ENCODE assay signal across 8 cellular contexts in genomic region chr2:229921101-229921891, GRCh38. TPM values are rescaled to one million over a fixed set of nuclear protein-coding genes. Genes with fewer than 3 reads are reported as not detected.
A peak's percentile ranks its signal among the peaks of the same experiment; 100 is the strongest.
DNase-seq lines count a peak whose midpoint lies in the region; ATAC-seq and TF ChIP-seq lines count a peak whose summit lies in the region.

No MANE protein-coding gene starts in this region.

- peaks cover 34% of the 10 kb centered on the region for H3K36me3 Mint-ChIP-seq in activated B cell treated with CpG ODN at 0.5 μM for 24 hours (ENCODE audit: low read depth)

- TF ChIP-seq CTCF in activated B cell treated with CpG ODN at 0.5 μM for 24 hours (IDR thresholded peaks at IDR 0.05) = no peak

- ATAC-seq in HG02642 (IDR thresholded peaks at IDR 0.05; ENCODE audit: poor library complexity, unreplicated experiment) (peak; percentile 24), activated B cell treated with CpG ODN at 0.5 μM for 24 hours (ENCODE audit: low read depth) (peak; percentile 23)

- POLR2A ChIA-PET in activated B cell treated with CpG ODN at 0.5 μM for 24 hours (lab: Charles Lee) = interaction anchor here (0.6 to 1.9 kb wide), 14 partner anchors 9 to 1858 kb away, joined by 3 to 23 read pairs (median 4); partner anchors contain the start of genes NCL and SP110

- peak overlapping the region; percentile 94 for H3K4me3 Mint-ChIP-seq in activated B cell treated with CpG ODN at 0.5 μM for 24 hours

- no peaks in the 10 kb centered on the region for H3K27me3 Mint-ChIP-seq in activated B cell treated with CpG ODN at 0.5 μM for 24 hours

- intact Hi-C loops in activated B cell treated with CpG ODN at 0.5 μM for 24 hours (cut with micrococcal nuclease) = loop anchor here (2.0 kb wide), 4 partner anchors 64 to 792 kb away; partner anchors contain the start of gene CAB39

- peaks cover 46% of the 10 kb centered on the region for H3K4me1 Mint-ChIP-seq in activated B cell treated with CpG ODN at 0.5 μM for 24 hours

- CTCF ChIA-PET in activated B cell treated with CpG ODN at 0.5 μM for 24 hours (lab: Charles Lee) = interaction anchor here (1.2 to 1.7 kb wide), 3 partner anchors 10 to 146 kb away, joined by 4 to 6 read pairs (median 4); no protein-coding TSS in a partner anchor

- DNase-seq in NCI-H1436 (lab: John Stamatoyannopoulos, UW) = peak; percentile 2
- no peak for DNase-seq in NCI-H1436 treated with DMSO at 0.1 percent for 48 hours (lab: John Stamatoyannopoulos, UW)
- DNase-seq in NCI-H1930 (lab: John Stamatoyannopoulos, UW) = peak; percentile 26 to 54
- DNase-seq in activated B cell treated with CpG ODN at 0.5 μM for 24 hours = no peak
- peak; percentile 66 for DNase-seq in cerebellar cortex (ENCODE audit: low spot score)
- peak; percentile 77 for DNase-seq in kidney tubule cell (ENCODE audit: low spot score)
- DNase-seq in stimulated activated CD4-positive, alpha-beta T cell treated with anti-CD3 and anti-CD28 coated beads, Interleukin-1b, Interleukin-23, amount 100 ng/mL, for 24 hours (ENCODE audit: low read depth in 4 of 4, low spot score in 1 of 4) = peak; percentile 25 to 57 (median 48)

- H3K27ac Mint-ChIP-seq in activated B cell treated with CpG ODN at 0.5 μM for 24 hours = peak overlapping the region; percentile 96

- H3K9me3 Mint-ChIP-seq in activated B cell treated with CpG ODN at 0.5 μM for 24 hours = peaks cover 2% of the 10 kb centered on the region

RNA-seq across cellular contexts. Expression of gene TRIP12, which starts 0.5 kb away (rescaled TPM):
- 255 and 272 TPM in 2 replicates for total RNA-seq in activated B cell treated with CpG ODN at 0.5 μM for 24 hours

RNA-seq across cellular contexts. Expression of gene FBXO36, which starts 1.0 kb away (rescaled TPM):
- 0.78 and 0.89 TPM in 2 replicates for total RNA-seq in activated B cell treated with CpG ODN at 0.5 μM for 24 hours

Comparison
In these comparisons a context has a peak if more than half of its experiments do, and no peak if none do; other contexts are left out.
1. DNase-seq: peak in NCI-H1436 (single experiment), NCI-H1930 (2 of 2), cerebellar cortex (single experiment), kidney tubule cell (single experiment) and stimulated activated CD4-positive, alpha-beta T cell treated with anti-CD3 and anti-CD28 coated beads, Interleukin-1b, Interleukin-23, amount 100 ng/mL, for 24 hours (4 of 4); none in NCI-H1436 treated with DMSO at 0.1 percent for 48 hours (single experiment) and activated B cell treated with CpG ODN at 0.5 μM for 24 hours (single experiment).